ENCODE assay signal across 8 cellular contexts in the genomic region with DNA sequence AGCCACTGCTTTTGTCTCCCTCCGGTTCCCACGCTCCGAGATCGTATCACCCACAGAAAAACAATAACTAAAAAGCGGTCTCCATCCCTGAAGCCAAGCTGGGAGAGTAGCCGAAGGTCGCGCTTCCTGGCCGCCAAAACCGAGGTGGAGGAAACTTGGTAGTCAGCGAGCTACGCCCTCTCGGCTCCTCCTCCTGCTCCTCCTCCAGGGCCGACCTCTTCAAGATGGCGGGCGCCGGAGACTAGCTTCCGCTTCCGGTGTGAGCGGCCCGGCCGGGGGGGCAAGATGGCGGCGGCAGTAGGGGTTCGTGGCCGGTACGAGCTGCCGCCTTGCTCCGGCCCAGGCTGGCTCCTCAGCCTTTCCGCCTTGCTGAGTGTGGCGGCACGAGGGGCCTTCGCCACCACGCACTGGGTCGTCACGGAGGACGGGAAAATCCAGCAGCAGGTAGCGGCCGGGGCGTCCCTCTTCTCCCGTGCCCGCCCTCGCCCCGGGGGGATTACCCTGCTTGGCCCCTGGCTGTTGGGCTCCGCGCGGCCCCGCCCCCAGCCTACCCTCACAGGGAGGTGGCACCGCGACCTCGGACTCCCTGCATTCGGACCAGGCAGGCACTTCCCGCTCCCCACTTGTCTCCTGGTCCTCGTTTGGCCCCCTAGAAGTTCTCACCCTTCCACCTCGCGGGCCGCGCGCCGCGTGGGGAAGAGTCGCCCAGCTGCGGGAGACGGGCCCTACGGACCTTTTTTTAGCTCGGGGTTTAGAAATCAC. TPM values are rescaled to one million over a fixed set of nuclear protein-coding genes. Genes with fewer than 3 reads are reported as not detected.
DNase-seq lines count a peak whose midpoint lies in the region; ATAC-seq and TF ChIP-seq lines count a peak whose summit lies in the region.

TTC17 (plus strand) TSS at position 251 of the 762 bp plus-strand sequence; CDS start at position 286, 35 bp downstream.

- peak; percentile 98 for TF ChIP-seq POLR2A in GM18505 (IDR thresholded peaks at IDR 0.05; ENCODE audit: borderline replicate concordance, extremely low read depth, insufficient read depth, insufficient read length)

- peak; percentile 93 for DNase-seq in NCI-H2029 (lab: John Stamatoyannopoulos, UW)
- peak; percentile 87 for DNase-seq in T-helper 9 cell
- DNase-seq in astrocyte of the cerebellum (ENCODE audit: low read depth) = peak; percentile 78
- DNase-seq in hepatocyte (ENCODE audit: low spot score) = peak; percentile 96
- peak; percentile 83 for DNase-seq in renal cortical epithelial cell (ENCODE audit: low read depth)
- no peak for DNase-seq in OCI-M2 (lab: John Stamatoyannopoulos, UW; ENCODE audit: unreplicated experiment)

- TF ChIP-seq CTCF in astrocyte of the cerebellum (IDR thresholded peaks at IDR 0.05; ENCODE audit: low read depth, low read length, missing control alignments) = no peak
- TF ChIP-seq CTCF in hepatocyte (IDR thresholded peaks at IDR 0.05; ENCODE audit: poor library complexity) = no peak

- H3K27ac ChIP-seq in hepatocyte = peak within 1 kb of the TSS; percentile 91

- no peaks in the 10 kb centered on the region for H3K9me2 ChIP-seq in hepatocyte (replicated peaks; ENCODE audit: insufficient read depth)

- H3K4me3 ChIP-seq in astrocyte of the cerebellum (ENCODE audit: low read depth, low read length) = peak within 1 kb of the TSS; percentile 83
- H3K4me3 ChIP-seq in hepatocyte = peak within 1 kb of the TSS; percentile 59

- in situ Hi-C loops in astrocyte of the cerebellum (cut with HindIII; ENCODE audit: low sequenced_read_pairs) = no loop called here

- H3K9me3 ChIP-seq in hepatocyte (ENCODE audit: low read depth) = no peaks in the 10 kb centered on the region

- H3K4me2 ChIP-seq in hepatocyte = peak within 1 kb of the TSS; percentile 91

- H3K79me2 ChIP-seq in hepatocyte = peaks cover 49% of the 10 kb centered on the region

- no peaks in the 10 kb centered on the region for H3K36me3 ChIP-seq in hepatocyte (replicated peaks; ENCODE audit: insufficient read depth, low read depth)

- no peaks in the 10 kb centered on the region for H3K27me3 ChIP-seq in hepatocyte

- H4K20me1 ChIP-seq in hepatocyte (ENCODE audit: insufficient read depth, poor library complexity, severe bottlenecking) = peaks cover 34% of the 10 kb centered on the region

- ATAC-seq in GM18505 (IDR thresholded peaks at IDR 0.05; ENCODE audit: unreplicated experiment) = peak; percentile 93
- ATAC-seq in HG02973 (IDR thresholded peaks at IDR 0.05; ENCODE audit: unreplicated experiment) = peak; percentile 90

- peaks cover 14% of the 10 kb centered on the region for H3K4me1 ChIP-seq in hepatocyte (ENCODE audit: insufficient read depth)

- WGBS in hepatocyte (ENCODE audit: low lambda C conversion rate, missing lambda C conversion rate) = 0% methylated on average over 49 of the region's 66 CpGs

- peak within 1 kb of the TSS; percentile 70 for H2AFZ ChIP-seq in hepatocyte

RNA-seq across cellular contexts. Expression of gene TTC17, which starts in this region (rescaled TPM):
- total RNA-seq in hepatocyte (90.9 and 101 TPM in 2 replicates), renal cortical epithelial cell (53.0 and 109 TPM in 2 replicates)
- polyA plus RNA-seq in hepatocyte = 39.4 and 44.5 TPM in 2 replicates
